ENCODE assay signal across 9 cellular contexts in the genomic region with DNA sequence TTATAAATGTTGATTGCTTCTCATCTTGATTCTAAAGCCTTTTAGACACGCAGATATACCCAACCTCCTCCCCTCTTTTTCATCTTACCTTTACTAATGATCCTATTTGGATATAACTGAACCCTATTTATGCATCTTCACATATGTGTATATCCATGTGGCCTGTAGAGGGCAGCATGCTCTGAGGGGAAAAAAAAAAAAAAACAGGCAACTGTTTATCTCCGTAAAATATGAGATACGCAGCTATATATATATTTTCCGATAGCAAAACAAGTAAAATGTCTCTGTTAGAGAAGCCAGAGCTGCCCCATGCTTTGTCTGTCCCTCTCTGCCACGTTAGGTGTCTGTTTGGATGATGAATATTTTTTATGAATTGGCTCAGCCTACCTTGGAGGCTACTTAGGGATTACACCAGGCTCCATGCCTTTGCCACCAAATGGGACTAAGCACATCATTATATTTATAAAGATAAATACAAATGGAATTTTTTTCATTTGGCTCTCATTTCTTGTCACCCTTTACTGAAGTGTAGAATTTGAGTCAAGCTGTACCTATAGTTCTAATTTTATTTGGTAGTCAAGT.
A peak's percentile ranks its signal among the peaks of the same experiment; 100 is the strongest.
DNase-seq lines count a peak whose midpoint lies in the region; ATAC-seq and FAIRE-seq lines count a peak whose summit lies in the region.
"Had no signal": no experiment of that assay in that cellular context is flagged by ENCODE, and none has a peak within 500 bp of the region (broad histone marks: within the 10 kb centered on the region; RNA-seq: fewer than 3 reads in every experiment).

No MANE protein-coding gene starts in this region.

- CTCF ChIA-PET in activated CD8-positive, alpha-beta T cell treated with anti-CD3 and anti-CD28 coated beads, Interleukin-2, amount 10 ng/mL, durations not matched to agents 7 days and 5 days (lab: Charles Lee), result interaction anchor here (0.8 to 1.9 kb wide), 5 partner anchors 11 to 1358 kb away, joined by 3 to 9 read pairs (median 3); partner anchors contain the start of gene GATAD1

- intact Hi-C loops in activated CD4-positive, alpha-beta T cell treated with anti-CD3 and anti-CD28 coated beads, Interleukin-2, amount 10 ng/mL, durations not matched to agents 24 days and 14 days (cut with micrococcal nuclease), result loop anchor here (5.0 to 10.0 kb wide), 2 partner anchors 548 to 1355 kb away; partner anchors contain the start of gene GATAD1
- intact Hi-C loops in left cardiac atrium (cut with DNase I), result loop anchor here (2.0 to 10.0 kb wide), 2 partner anchors 545 to 695 kb away; no protein-coding TSS in a partner anchor

- peaks cover 7% of the 10 kb centered on the region for H3K27me3 Mint-ChIP-seq in activated CD4-positive, alpha-beta T cell treated with anti-CD3 and anti-CD28 coated beads, Interleukin-2, amount 10 ng/mL, durations not matched to agents 24 days and 14 days
- H3K27me3 Mint-ChIP-seq in activated CD8-positive, alpha-beta T cell treated with anti-CD3 and anti-CD28 coated beads, Interleukin-2, amount 10 ng/mL, durations not matched to agents 7 days and 5 days (ENCODE audit: low read depth), result peaks cover 1% of the 10 kb centered on the region
- H3K27me3 Mint-ChIP-seq: central memory CD8-positive, alpha-beta T cell had no signal

- H3K36me3 Mint-ChIP-seq in activated CD4-positive, alpha-beta T cell treated with anti-CD3 and anti-CD28 coated beads, Interleukin-2, amount 10 ng/mL, durations not matched to agents 24 days and 14 days (ENCODE audit: low read depth), result no peaks in the 10 kb centered on the region
- H3K36me3 Mint-ChIP-seq in activated CD8-positive, alpha-beta T cell treated with anti-CD3 and anti-CD28 coated beads, Interleukin-2, amount 10 ng/mL, durations not matched to agents 7 days and 5 days (ENCODE audit: low read depth), result no peaks in the 10 kb centered on the region

- peaks cover 12% of the 10 kb centered on the region for H3K4me1 Mint-ChIP-seq in activated CD4-positive, alpha-beta T cell treated with anti-CD3 and anti-CD28 coated beads, Interleukin-2, amount 10 ng/mL, durations not matched to agents 24 days and 14 days
- peaks cover 11% of the 10 kb centered on the region for H3K4me1 Mint-ChIP-seq in activated CD8-positive, alpha-beta T cell treated with anti-CD3 and anti-CD28 coated beads, Interleukin-2, amount 10 ng/mL, durations not matched to agents 7 days and 5 days (ENCODE audit: low read depth)
- H3K4me1 Mint-ChIP-seq: central memory CD8-positive, alpha-beta T cell had no signal

- no peaks in the 10 kb centered on the region for H3K9me3 Mint-ChIP-seq in activated CD4-positive, alpha-beta T cell treated with anti-CD3 and anti-CD28 coated beads, Interleukin-2, amount 10 ng/mL, durations not matched to agents 24 days and 14 days
- H3K9me3 Mint-ChIP-seq in activated CD8-positive, alpha-beta T cell treated with anti-CD3 and anti-CD28 coated beads, Interleukin-2, amount 10 ng/mL, durations not matched to agents 7 days and 5 days (ENCODE audit: insufficient read depth), result no peaks in the 10 kb centered on the region
- H3K9me3 Mint-ChIP-seq: central memory CD8-positive, alpha-beta T cell had no signal

- ATAC-seq in HG02571 (IDR thresholded peaks at IDR 0.05; ENCODE audit: unreplicated experiment) (peak; percentile 78), left cardiac atrium (peak; percentile 39 to 41)
- peak; percentile 51 for ATAC-seq in activated CD8-positive, alpha-beta T cell treated with anti-CD3 and anti-CD28 coated beads, Interleukin-2, amount 10 ng/mL, durations not matched to agents 7 days and 5 days

- FAIRE-seq in frontal cortex (lab: Jason Lieb, UNC), result no peak

- POLR2A ChIA-PET in activated CD8-positive, alpha-beta T cell treated with anti-CD3 and anti-CD28 coated beads, Interleukin-2, amount 10 ng/mL, durations not matched to agents 7 days and 5 days (lab: Charles Lee), result no interaction called here

- H3K4me3 Mint-ChIP-seq in activated CD4-positive, alpha-beta T cell treated with anti-CD3 and anti-CD28 coated beads, Interleukin-2, amount 10 ng/mL, durations not matched to agents 24 days and 14 days, result no peak overlapping the region
- no peak overlapping the region for H3K4me3 Mint-ChIP-seq in activated CD8-positive, alpha-beta T cell treated with anti-CD3 and anti-CD28 coated beads, Interleukin-2, amount 10 ng/mL, durations not matched to agents 7 days and 5 days
- H3K4me3 Mint-ChIP-seq: central memory CD8-positive, alpha-beta T cell had no signal

- peak; percentile 71 for DNase-seq in activated CD4-positive, alpha-beta T cell treated with anti-CD3 and anti-CD28 coated beads, Interleukin-2, amount 10 ng/mL, durations not matched to agents 24 days and 14 days
- DNase-seq in activated CD4-positive, alpha-beta T cell treated with anti-CD3 and anti-CD28 coated beads for 1 hour, result no peak
- DNase-seq in NCI-H2029 (lab: John Stamatoyannopoulos, UW) (peak; percentile 40), left cardiac atrium (no peak), smooth muscle cell of the brain vasculature (ENCODE audit: low read depth, low spot score) (peak; percentile 31), frontal cortex (ENCODE audit: low spot score in 2 of 2) (no peak)
- no peak for DNase-seq in activated CD8-positive, alpha-beta T cell treated with anti-CD3 and anti-CD28 coated beads, Interleukin-2, amount 10 ng/mL, durations not matched to agents 7 days and 5 days

- no peak overlapping the region for H3K27ac Mint-ChIP-seq in activated CD4-positive, alpha-beta T cell treated with anti-CD3 and anti-CD28 coated beads, Interleukin-2, amount 10 ng/mL, durations not matched to agents 24 days and 14 days
- no peak overlapping the region for H3K27ac Mint-ChIP-seq in activated CD8-positive, alpha-beta T cell treated with anti-CD3 and anti-CD28 coated beads, Interleukin-2, amount 10 ng/mL, durations not matched to agents 7 days and 5 days

Comparison
In these comparisons a context has a peak if more than half of its experiments do, and no peak if none do; other contexts are left out.
1. DNase-seq: peak in activated CD4-positive, alpha-beta T cell treated with anti-CD3 and anti-CD28 coated beads, Interleukin-2, amount 10 ng/mL, durations not matched to agents 24 days and 14 days (single experiment), NCI-H2029 (single experiment) and smooth muscle cell of the brain vasculature (single experiment); none in activated CD4-positive, alpha-beta T cell treated with anti-CD3 and anti-CD28 coated beads for 1 hour (single experiment), activated CD8-positive, alpha-beta T cell treated with anti-CD3 and anti-CD28 coated beads, Interleukin-2, amount 10 ng/mL, durations not matched to agents 7 days and 5 days (single experiment), left cardiac atrium (single experiment) and frontal cortex (0 of 2).
2. Peak in every context shown above with its lines, with median percentiles within 50 percentile points of each other: ATAC-seq.